2 cellular contexts compared by ENCODE assay signal in the genomic region with DNA sequence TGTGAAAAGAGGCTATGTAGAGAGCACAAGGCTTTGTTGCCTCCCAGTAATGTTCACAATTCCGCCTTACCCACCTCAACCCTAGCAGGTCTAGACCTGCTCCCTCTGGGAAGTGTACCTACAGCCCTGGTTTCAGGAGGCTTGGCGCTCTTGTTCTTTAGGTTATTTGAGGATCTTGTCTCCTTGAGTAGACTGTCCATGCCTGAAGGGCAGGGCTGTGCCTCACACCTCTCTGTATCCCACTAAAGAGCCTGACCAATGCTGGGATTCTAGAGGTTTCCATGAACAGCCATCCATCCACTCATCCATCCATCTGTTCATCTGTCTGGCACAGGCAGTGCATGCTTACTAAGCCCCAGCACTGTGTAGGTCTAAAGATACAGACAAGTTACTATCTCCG.
TF ChIP-seq lines count a peak whose summit lies in the region.

No MANE protein-coding gene starts in this region.

TF ChIP-seq in SK-N-SH, 30 proteins besides CTCF, POLR2A, EP300 and RAD21 (continued from another document):
- no peak for TF ChIP-seq IRF3 (IDR thresholded peaks at IDR 0.05; ENCODE audit: low read depth, low read length)
- TF ChIP-seq USF2 (IDR thresholded peaks at IDR 0.05; ENCODE audit: borderline replicate concordance, low read depth, low read length): no peak
- TF ChIP-seq JUND (IDR thresholded peaks at IDR 0.05): no peak
- no peak for TF ChIP-seq RFX5 (IDR thresholded peaks at IDR 0.05; ENCODE audit: low read length)
- TF ChIP-seq EZH2phosphoT487 (IDR thresholded peaks at IDR 0.05; ENCODE audit: borderline replicate concordance, low read depth): no peak
- TF ChIP-seq, protein P1, sequence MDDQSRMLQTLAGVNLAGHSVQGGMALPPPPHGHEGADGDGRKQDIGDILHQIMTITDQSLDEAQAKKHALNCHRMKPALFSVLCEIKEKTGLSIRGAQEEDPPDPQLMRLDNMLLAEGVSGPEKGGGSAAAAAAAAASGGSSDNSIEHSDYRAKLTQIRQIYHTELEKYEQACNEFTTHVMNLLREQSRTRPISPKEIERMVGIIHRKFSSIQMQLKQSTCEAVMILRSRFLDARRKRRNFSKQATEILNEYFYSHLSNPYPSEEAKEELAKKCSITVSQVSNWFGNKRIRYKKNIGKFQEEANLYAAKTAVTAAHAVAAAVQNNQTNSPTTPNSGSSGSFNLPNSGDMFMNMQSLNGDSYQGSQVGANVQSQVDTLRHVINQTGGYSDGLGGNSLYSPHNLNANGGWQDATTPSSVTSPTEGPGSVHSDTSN (IDR thresholded peaks at IDR 0.05): no peak
- TF ChIP-seq MXI1 (IDR thresholded peaks at IDR 0.05; ENCODE audit: low read depth, low read length): no peak
- TF ChIP-seq, protein P2, sequence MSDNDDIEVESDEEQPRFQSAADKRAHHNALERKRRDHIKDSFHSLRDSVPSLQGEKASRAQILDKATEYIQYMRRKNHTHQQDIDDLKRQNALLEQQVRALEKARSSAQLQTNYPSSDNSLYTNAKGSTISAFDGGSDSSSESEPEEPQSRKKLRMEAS (IDR thresholded peaks at IDR 0.05; ENCODE audit: low read depth): no peak
- TF ChIP-seq USF1 (IDR thresholded peaks at IDR 0.05; ENCODE audit: borderline replicate concordance, low read depth): no peak
- no peak for TF ChIP-seq FOSL2 (IDR thresholded peaks at IDR 0.05; ENCODE audit: borderline replicate concordance, low read depth)
- no peak for TF ChIP-seq RCOR1 (IDR thresholded peaks at IDR 0.05; ENCODE audit: low read length)
- no peak for TF ChIP-seq TAF1 (IDR thresholded peaks at IDR 0.05; ENCODE audit: borderline replicate concordance, low read depth, low read length)
- no peak for TF ChIP-seq TCF12 (IDR thresholded peaks at IDR 0.05)
- no peak for TF ChIP-seq FOXM1 (IDR thresholded peaks at IDR 0.05; ENCODE audit: low read depth)

TF ChIP-seq in SK-N-SH treated with all-trans-retinoic acid at 6 μM for 48 hours, 23 proteins besides CTCF, POLR2A, EP300 and RAD21 (continued from another document):
- TF ChIP-seq OSR1 (CRISPR knock-in tag; IDR thresholded peaks at IDR 0.05) (no peak), SNAI2 (CRISPR knock-in tag; IDR thresholded peaks at IDR 0.05) (no peak)
